25 cellular contexts compared by ENCODE assay signal in the genomic region with DNA sequence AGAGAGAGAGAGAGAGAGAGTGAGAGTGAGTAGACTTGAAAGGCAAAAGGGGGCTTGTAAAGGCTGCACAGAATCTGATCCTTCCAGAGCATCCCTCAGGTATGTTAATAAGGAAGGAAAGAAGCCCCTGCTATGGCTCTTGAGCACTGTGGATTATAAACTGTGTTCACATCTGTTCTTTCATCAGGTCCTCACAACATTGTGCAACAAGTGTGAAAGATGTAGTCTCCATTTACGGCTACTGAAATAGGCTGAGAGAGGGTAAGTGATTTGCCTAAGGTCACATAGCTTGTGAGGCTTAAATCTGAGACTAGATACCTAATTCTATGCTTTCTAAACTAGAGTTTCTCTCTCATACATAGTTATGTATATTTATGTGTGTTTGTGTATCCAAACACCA.
"Had no signal": no experiment of that assay in that cellular context is flagged by ENCODE, and none has a peak within 500 bp of the region (broad histone marks: within the 10 kb centered on the region; RNA-seq: fewer than 3 reads in every experiment).

No MANE protein-coding gene starts in this region.

- H3K9me3 ChIP-seq: ascending aorta, gastrocnemius medialis, pancreas, prostate gland, tibial nerve had no signal

- H3K27me3 ChIP-seq: ascending aorta, cardiac muscle cell, gastrocnemius medialis, hepatocyte, pancreas, tibial nerve had no signal

- H3K4me3 Mint-ChIP-seq: activated B cell treated with CpG ODN at 0.5 μM for 24 hours; activated naive CD8-positive, alpha-beta T cell; activated T-cell treated with anti-CD3 and anti-CD28 coated beads, Interleukin-2, amount 50 U/mL, for 72 hours; brain; T-cell; T-helper 2 cell treated with Interferon-gamma antibody and Interleukin-4, amounts not matched to agents 5 μg/mL and 100 μg/mL, for 36 hours had no signal

- H3K4me3 ChIP-seq: ascending aorta, cardiac muscle cell, gastrocnemius medialis, hepatocyte, pancreas, prostate gland, tibial nerve had no signal

- H3K4me2 ChIP-seq: hepatocyte had no signal

- H3K9me3 Mint-ChIP-seq: activated B cell treated with CpG ODN at 0.5 μM for 24 hours; activated T-cell treated with anti-CD3 and anti-CD28 coated beads, Interleukin-2, amount 50 U/mL, for 72 hours; brain; T-cell; T-helper 2 cell treated with Interferon-gamma antibody and Interleukin-4, amounts not matched to agents 5 μg/mL and 100 μg/mL, for 36 hours had no signal

- H2AFZ ChIP-seq: hepatocyte had no signal

- DNase-seq: activated B cell treated with CpG ODN at 0.5 μM for 24 hours; activated effector memory CD4-positive, alpha-beta T cell treated with Interleukin-2 at 50 U/mL for 16 hours; activated naive CD4-positive, alpha-beta T cell treated with Interleukin-2 at 50 U/mL for 16 hours; activated T-cell treated with anti-CD3 and anti-CD28 coated beads for 4 hours; activated T-cell treated with anti-CD3 and anti-CD28 coated beads, Interleukin-2, amount 50 U/mL, for 72 hours; gastrocnemius medialis; glutamatergic neuron; left cardiac atrium; left ventricle myocardium superior; nucleus accumbens; pancreas; retina; stimulated activated CD4-positive, alpha-beta T cell treated with anti-CD3 and anti-CD28 coated beads, Interleukin-15, amount 100 ng/mL, for 24 hours; stimulated activated CD4-positive, alpha-beta T cell treated with anti-CD3 and anti-CD28 coated beads, Interleukin-2, amount 100 ng/mL, for 24 hours; stimulated activated naive CD4-positive, alpha-beta T cell; T-cell had no signal

- H3K4me1 Mint-ChIP-seq: activated B cell treated with CpG ODN at 0.5 μM for 24 hours, T-cell had no signal

- H3K27ac ChIP-seq: ascending aorta, cardiac muscle cell, gastrocnemius medialis, hepatocyte, pancreas, prostate gland, tibial nerve had no signal

- H3K79me2 ChIP-seq: hepatocyte had no signal

- FAIRE-seq: keratinocyte, pancreas had no signal

- H3K27ac Mint-ChIP-seq: activated B cell treated with CpG ODN at 0.5 μM for 24 hours; activated naive CD8-positive, alpha-beta T cell; brain; T-cell; T-helper 2 cell treated with Interferon-gamma antibody and Interleukin-4, amounts not matched to agents 5 μg/mL and 100 μg/mL, for 36 hours had no signal

- H3K36me3 ChIP-seq: ascending aorta, cardiac muscle cell, gastrocnemius medialis, pancreas, prostate gland had no signal

- H3K4me1 ChIP-seq: ascending aorta, gastrocnemius medialis, prostate gland, tibial nerve had no signal

- ATAC-seq: activated T-cell treated with anti-CD3 and anti-CD28 coated beads, Interleukin-2, amount 50 U/mL, for 72 hours; gastrocnemius medialis; left cardiac atrium; left ventricle myocardium superior; pancreas; T-cell had no signal
